In the genomic region with DNA sequence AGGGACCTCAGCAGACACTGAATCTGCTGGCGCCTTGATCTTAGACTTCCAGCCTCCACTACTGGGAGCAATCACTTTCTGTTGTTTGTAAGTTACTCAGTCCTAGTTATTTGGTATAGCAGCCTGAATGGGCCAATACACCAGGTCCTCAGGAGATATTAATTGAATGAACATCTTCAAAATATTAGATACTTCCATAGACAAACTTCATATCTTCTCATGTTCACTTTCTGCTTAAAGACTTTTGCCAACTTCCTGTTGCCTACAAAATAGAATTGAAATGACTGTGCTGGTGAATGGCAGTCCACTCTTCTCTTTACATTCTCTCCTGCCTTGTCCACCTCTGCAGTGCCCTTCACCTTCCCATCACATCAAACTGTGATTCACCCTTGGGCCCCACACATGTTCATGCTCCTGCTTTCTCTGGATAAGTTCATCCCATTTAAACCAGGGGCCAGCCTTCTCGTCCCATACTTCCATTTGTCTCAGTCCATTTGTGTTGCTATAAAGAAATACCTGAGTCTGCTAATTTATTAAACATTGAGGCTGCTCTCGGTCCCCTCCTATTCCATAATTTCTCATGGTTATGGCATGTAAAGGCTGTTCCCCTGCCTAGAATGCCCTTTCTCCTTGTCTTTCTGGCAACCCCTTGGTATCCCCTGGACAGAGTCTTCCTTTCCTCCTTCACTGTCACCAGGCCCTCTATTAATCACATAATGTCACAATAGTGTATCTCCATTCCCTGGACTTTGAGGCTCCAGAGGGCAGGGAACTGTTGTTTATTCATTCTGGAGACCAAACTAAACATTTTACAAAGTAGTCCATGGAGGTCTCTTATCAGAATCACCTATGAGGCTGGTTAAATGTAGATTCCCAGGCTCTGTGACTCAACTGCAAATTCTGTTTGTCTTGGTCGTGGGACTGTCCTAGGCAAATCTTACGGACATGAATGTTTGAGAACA, we compare ENCODE assay signal across 17 cellular contexts.
DNase-seq lines count a peak whose midpoint lies in the region; ATAC-seq and TF ChIP-seq lines count a peak whose summit lies in the region.
"Had no signal": no experiment of that assay in that cellular context is flagged by ENCODE, and none has a peak within 500 bp of the region (broad histone marks: within the 10 kb centered on the region; RNA-seq: fewer than 3 reads in every experiment).

No MANE protein-coding gene starts in this region.

- H3K79me2 ChIP-seq in OCI-LY3 (ENCODE audit: low read length) (peaks cover 11% of the 10 kb centered on the region), mammary epithelial cell (ENCODE audit: insufficient read depth, low read length) (no peaks in the 10 kb centered on the region)

- H3K4me2 ChIP-seq in OCI-LY3 (ENCODE audit: low read length) (peak overlapping the region; percentile 18; the same call in 1 of the 2 replicates), mammary epithelial cell (ENCODE audit: insufficient read depth, low read depth, low read length) (no peak overlapping the region)

- H4K20me1 ChIP-seq in OCI-LY3 (ENCODE audit: insufficient read depth, low read length): no peaks in the 10 kb centered on the region
- no peaks in the 10 kb centered on the region for H4K20me1 ChIP-seq in mammary epithelial cell (ENCODE audit: insufficient read depth, low read length)

- H3K4me3 ChIP-seq in OCI-LY3 (ENCODE audit: low read length): no peak overlapping the region
- no peak overlapping the region for H3K4me3 ChIP-seq in mammary epithelial cell (replicated peaks in 1 of 3; ENCODE audit: insufficient read depth in 1 of 3, low read depth in 2 of 3, low read length in 3 of 3)
- no peak overlapping the region for H3K4me3 ChIP-seq in lower lobe of right lung
- H3K4me3 ChIP-seq in thoracic aorta: no peak overlapping the region
- H3K4me3 ChIP-seq: uterus had no signal

- no TSS peak for BruUV-seq in mammary epithelial cell (replicated peaks; lab: Mats Ljungman, UMichigan)

- H3K4me1 ChIP-seq in OCI-LY3 (ENCODE audit: low read length): peaks cover 76% of the 10 kb centered on the region
- peaks cover 23% of the 10 kb centered on the region for H3K4me1 ChIP-seq in mammary epithelial cell (ENCODE audit: insufficient read depth, low read length)
- H3K4me1 ChIP-seq in lower lobe of right lung: peaks cover 60% of the 10 kb centered on the region
- H3K4me1 ChIP-seq in thoracic aorta (ENCODE audit: control insufficient read depth in 1 of 2, low read depth in 2 of 2): peaks cover 25 to 42% of the 10 kb centered on the region in 2 donors
- H3K4me1 ChIP-seq: uterus had no signal

- H3K9me3 ChIP-seq in OCI-LY3 (ENCODE audit: insufficient read depth, low read length) (peaks cover 10% of the 10 kb centered on the region; the same call in 1 of the 2 replicates), mammary epithelial cell (replicated peaks; ENCODE audit: insufficient read depth, low read length) (no peaks in the 10 kb centered on the region), lower lobe of right lung (no peaks in the 10 kb centered on the region), thoracic aorta (no peaks in the 10 kb centered on the region)
- H3K9me3 ChIP-seq: uterus had no signal

- peak overlapping the region; percentile 56; the same call in 1 of the 2 replicates for H3K9ac ChIP-seq in OCI-LY3 (ENCODE audit: low read length)
- H3K9ac ChIP-seq in mammary epithelial cell (ENCODE audit: insufficient read depth, low read length): no peak overlapping the region

- dilution Hi-C loops in mammary epithelial cell (cut with HindIII; ENCODE audit: low sequenced_read_pairs): no loop called here

- 0 out of 2 replicates have a peak overlapping the region, but pooled peaks have one; percentile 4 for H2AFZ ChIP-seq in OCI-LY3 (ENCODE audit: low read depth, low read length)
- peak overlapping the region; percentile 15 for H2AFZ ChIP-seq in mammary epithelial cell (ENCODE audit: low read depth, low read length)

- in situ Hi-C loops in mammary epithelial cell (cut with MboI; ENCODE audit: low sequenced_read_pairs in 2 of 2): no loop called here

- no peak for DNase-seq in mammary epithelial cell
- DNase-seq in lower lobe of right lung: no peak
- no peak for DNase-seq in thoracic aorta (ENCODE audit: low spot score)
- DNase-seq in stimulated activated CD4-positive, alpha-beta T cell treated with anti-CD3 and anti-CD28 coated beads, Interleukin-1b, Interleukin-23, amount 100 ng/mL, for 48 hours: no peak
- no peak for DNase-seq in SK-N-DZ (ENCODE audit: low spot score)
- DNase-seq: CD4-positive, CD25-positive, alpha-beta regulatory T cell; immature natural killer cell; NCI-H1105; NCI-H1930; NCI-H2227 treated with DMSO at 0.1 percent for 48 hours; NCI-H69 had no signal

- intact Hi-C loops in mammary epithelial cell (cut with micrococcal nuclease): no loop called here
- intact Hi-C loops in lower lobe of right lung (cut with DNase I): no loop called here

- ATAC-seq in lower lobe of right lung: no peak
- ATAC-seq in thoracic aorta (ENCODE audit: insufficient number of reproducible peaks, low FRiP score, low read depth): no peak
- no peak for ATAC-seq in GM21619 (IDR thresholded peaks at IDR 0.05; ENCODE audit: unreplicated experiment)
- ATAC-seq: HCT116 had no signal

- peaks cover 12% of the 10 kb centered on the region for H3K36me3 ChIP-seq in OCI-LY3 (replicated peaks; ENCODE audit: low read depth, low read length)
- no peaks in the 10 kb centered on the region for H3K36me3 ChIP-seq in mammary epithelial cell (ENCODE audit: insufficient read depth, low read length)
- no peaks in the 10 kb centered on the region for H3K36me3 ChIP-seq in lower lobe of right lung
- no peaks in the 10 kb centered on the region for H3K36me3 ChIP-seq in thoracic aorta
- H3K36me3 ChIP-seq: uterus had no signal

- WGBS in mammary epithelial cell (ENCODE audit: low coverage, missing lambda C conversion rate): 64% methylated on average over 5 of the region's 5 CpGs

- TF ChIP-seq CTCF in OCI-LY3 (IDR thresholded peaks at IDR 0.05; ENCODE audit: low read depth, low read length): no peak
- no peak for TF ChIP-seq CTCF in mammary epithelial cell (conservative IDR thresholded peaks at IDR 0.05 in 1 of 2, IDR thresholded peaks at IDR 0.05 in 1 of 2; ENCODE audit: extremely low read depth in 1 of 2, insufficient read depth in 1 of 2, low read depth in 1 of 2, low read length in 2 of 2)
- no peak for TF ChIP-seq CTCF in lower lobe of right lung (IDR thresholded peaks at IDR 0.05)
- TF ChIP-seq CTCF in thoracic aorta (IDR thresholded peaks at IDR 0.05): no peak

- H3K27ac ChIP-seq in OCI-LY3 (ENCODE audit: low read length): peak overlapping the region; percentile 98
- no peak overlapping the region for H3K27ac ChIP-seq in mammary epithelial cell (ENCODE audit: insufficient read depth, low read depth, low read length)
- H3K27ac ChIP-seq in lower lobe of right lung: peak overlapping the region; percentile 79
- peak overlapping the region; percentile 72 to 83 for H3K27ac ChIP-seq in thoracic aorta
- H3K27ac ChIP-seq: epithelial cell of prostate, RWPE1 had no signal

- H3K27me3 ChIP-seq in OCI-LY3 (ENCODE audit: low read depth, low read length): no peaks in the 10 kb centered on the region
- no peaks in the 10 kb centered on the region for H3K27me3 ChIP-seq in mammary epithelial cell (ENCODE audit: insufficient read depth, low read length)
- no peaks in the 10 kb centered on the region for H3K27me3 ChIP-seq in lower lobe of right lung (ENCODE audit: low read depth)
- H3K27me3 ChIP-seq in thoracic aorta (replicated peaks; ENCODE audit: insufficient read depth): no peaks in the 10 kb centered on the region
- H3K27me3 ChIP-seq: uterus had no signal

- CTCF ChIA-PET in mammary epithelial cell (lab: Charles Lee; ENCODE audit: low non-redundant PET): no interaction called here
